24 cellular contexts compared by ENCODE assay signal in the genomic region with DNA sequence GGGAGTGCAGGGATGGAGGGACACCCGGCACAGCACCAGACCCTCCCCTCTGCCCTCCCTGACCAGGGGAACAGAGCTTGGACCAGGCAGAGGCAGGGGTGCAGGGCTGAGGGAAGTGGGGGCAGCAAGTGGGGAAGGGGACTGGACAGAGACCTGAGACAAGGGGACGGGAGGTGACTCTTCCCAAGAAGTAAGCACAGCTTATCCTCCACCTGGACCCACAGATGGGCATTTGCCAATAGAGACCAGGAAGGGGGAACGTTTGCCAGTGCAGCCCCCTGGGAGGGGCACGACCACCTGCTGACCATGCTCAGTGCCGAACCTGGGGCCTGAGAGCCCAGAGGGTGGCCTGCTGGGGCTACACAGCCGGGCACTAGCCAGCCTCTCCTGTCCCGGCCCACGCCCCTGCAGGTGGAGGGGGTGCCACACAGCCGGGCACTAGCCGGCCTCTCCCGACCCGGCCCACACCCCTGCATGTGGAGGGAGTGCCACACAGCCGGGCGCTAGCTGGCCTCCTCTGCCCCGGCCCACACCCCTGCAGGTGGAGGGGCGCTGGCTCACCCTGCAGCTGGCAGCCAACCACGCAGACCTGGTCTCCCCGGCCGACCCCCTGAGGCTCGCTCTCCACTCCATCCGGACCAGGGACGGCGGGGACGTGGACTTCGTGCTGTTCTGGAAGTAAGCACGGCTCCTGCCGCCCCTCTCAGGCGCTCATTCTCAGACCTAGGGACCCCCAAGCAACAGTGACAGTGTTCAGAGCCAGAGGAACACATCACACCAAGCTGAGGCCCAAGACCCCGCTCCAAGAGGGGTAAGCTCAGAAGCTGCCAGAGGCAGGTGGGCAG. TPM values are rescaled to one million over a fixed set of nuclear protein-coding genes. Genes with fewer than 3 reads are reported as not detected.
"Had no signal": no experiment of that assay in that cellular context is flagged by ENCODE, and none has a peak within 500 bp of the region (broad histone marks: within the 10 kb centered on the region; RNA-seq: fewer than 3 reads in every experiment).

No MANE protein-coding gene starts in this region.

- H3K27me3 ChIP-seq: cardiac muscle cell, foreskin keratinocyte, hepatocyte, upper lobe of left lung had no signal

- H3K9me3 ChIP-seq: stomach, upper lobe of left lung had no signal

- H3K27ac ChIP-seq: cardiac muscle cell, dorsolateral prefrontal cortex, epithelial cell of prostate, foreskin keratinocyte, hepatocyte, parathyroid adenoma, stomach, upper lobe of left lung had no signal

- H3K4me2 ChIP-seq: hepatocyte, smooth muscle cell had no signal

- DNase-seq: activated CD4-positive, alpha-beta memory T cell treated with anti-CD3 and anti-CD28 coated beads for 36 hours; activated CD4-positive, alpha-beta T cell treated with anti-CD3 and anti-CD28 coated beads for 4 hours; activated naive CD4-positive, alpha-beta T cell; activated naive CD8-positive, alpha-beta T cell treated with anti-CD3 and anti-CD28 coated beads, Interleukin-2, amount 10 ng/mL, durations not matched to agents 7 days and 5 days; activated T-cell treated with anti-CD3 and anti-CD28 coated beads, Interleukin-2, amount 50 U/mL, for 1 hour; dorsolateral prefrontal cortex; endodermal cell; foreskin keratinocyte; left colon; stimulated activated CD4-positive, alpha-beta T cell treated with anti-CD3 and anti-CD28 coated beads, Interleukin-4, amount 100 ng/mL, for 1 hour; stomach had no signal

- ATAC-seq: activated T-helper 17 cell treated with anti-CD3 and anti-CD28 coated beads, Interleukin-2, amount 50 U/mL, for 72 hours; foreskin keratinocyte; left colon; sciatic nerve; WTC11 had no signal

- H3K4me1 ChIP-seq: foreskin keratinocyte, parathyroid adenoma, stomach, upper lobe of left lung had no signal

- H3K9ac ChIP-seq: parathyroid adenoma had no signal

- H3K36me3 ChIP-seq: cardiac muscle cell, stomach, upper lobe of left lung had no signal

- H3K4me3 ChIP-seq: cardiac muscle cell, dorsolateral prefrontal cortex, hepatocyte, smooth muscle cell, stomach, upper lobe of left lung had no signal

- H3K79me2 ChIP-seq: hepatocyte, parathyroid adenoma had no signal

- H2AFZ ChIP-seq: hepatocyte, parathyroid adenoma had no signal

- FAIRE-seq: islet of Langerhans had no signal

RNA-seq across cellular contexts. Expression of gene GLT6D1, which starts 24.3 kb away (rescaled TPM):
- total RNA-seq: activated CD4-positive, alpha-beta memory T cell treated with anti-CD3 and anti-CD28 coated beads for 36 hours; activated naive CD8-positive, alpha-beta T cell treated with anti-CD3 and anti-CD28 coated beads, Interleukin-2, amount 10 ng/mL, durations not matched to agents 7 days and 5 days; activated T-helper 17 cell treated with anti-CD3 and anti-CD28 coated beads, Interleukin-2, amount 50 U/mL, for 72 hours; cardiac muscle cell; dorsolateral prefrontal cortex; fibroblast of lung; foreskin keratinocyte; left colon; lung microvascular endothelial cell; sciatic nerve; smooth muscle cell; stomach; temporal lobe; upper lobe of left lung had no signal
- polyA plus RNA-seq: cardiac muscle cell, fibroblast of lung, foreskin keratinocyte, hepatocyte, smooth muscle cell, stomach had no signal

RNA-seq across cellular contexts. Expression of gene LCN9, which starts 48.1 kb away (rescaled TPM):
- total RNA-seq: activated CD4-positive, alpha-beta memory T cell treated with anti-CD3 and anti-CD28 coated beads for 36 hours; activated naive CD8-positive, alpha-beta T cell treated with anti-CD3 and anti-CD28 coated beads, Interleukin-2, amount 10 ng/mL, durations not matched to agents 7 days and 5 days; activated T-helper 17 cell treated with anti-CD3 and anti-CD28 coated beads, Interleukin-2, amount 50 U/mL, for 72 hours; cardiac muscle cell; fibroblast of lung; foreskin keratinocyte; left colon; lung microvascular endothelial cell; sciatic nerve; stomach; temporal lobe; upper lobe of left lung had no signal
- polyA plus RNA-seq: fibroblast of lung, foreskin keratinocyte, stomach had no signal

RNA-seq across cellular contexts. Expression of gene PAEP, which starts 53.5 kb away (rescaled TPM):
- total RNA-seq: activated CD4-positive, alpha-beta memory T cell treated with anti-CD3 and anti-CD28 coated beads for 36 hours; activated naive CD8-positive, alpha-beta T cell treated with anti-CD3 and anti-CD28 coated beads, Interleukin-2, amount 10 ng/mL, durations not matched to agents 7 days and 5 days; activated T-helper 17 cell treated with anti-CD3 and anti-CD28 coated beads, Interleukin-2, amount 50 U/mL, for 72 hours; cardiac muscle cell; dorsolateral prefrontal cortex; endodermal cell; fibroblast of lung; foreskin keratinocyte; hepatocyte; left colon; lung microvascular endothelial cell; sciatic nerve; stomach; temporal lobe; WTC11 had no signal
- polyA plus RNA-seq: cardiac muscle cell, fibroblast of lung, foreskin keratinocyte, hepatocyte, smooth muscle cell, stomach had no signal
